ENCODE assay signal across 19 cellular contexts in the genomic region with DNA sequence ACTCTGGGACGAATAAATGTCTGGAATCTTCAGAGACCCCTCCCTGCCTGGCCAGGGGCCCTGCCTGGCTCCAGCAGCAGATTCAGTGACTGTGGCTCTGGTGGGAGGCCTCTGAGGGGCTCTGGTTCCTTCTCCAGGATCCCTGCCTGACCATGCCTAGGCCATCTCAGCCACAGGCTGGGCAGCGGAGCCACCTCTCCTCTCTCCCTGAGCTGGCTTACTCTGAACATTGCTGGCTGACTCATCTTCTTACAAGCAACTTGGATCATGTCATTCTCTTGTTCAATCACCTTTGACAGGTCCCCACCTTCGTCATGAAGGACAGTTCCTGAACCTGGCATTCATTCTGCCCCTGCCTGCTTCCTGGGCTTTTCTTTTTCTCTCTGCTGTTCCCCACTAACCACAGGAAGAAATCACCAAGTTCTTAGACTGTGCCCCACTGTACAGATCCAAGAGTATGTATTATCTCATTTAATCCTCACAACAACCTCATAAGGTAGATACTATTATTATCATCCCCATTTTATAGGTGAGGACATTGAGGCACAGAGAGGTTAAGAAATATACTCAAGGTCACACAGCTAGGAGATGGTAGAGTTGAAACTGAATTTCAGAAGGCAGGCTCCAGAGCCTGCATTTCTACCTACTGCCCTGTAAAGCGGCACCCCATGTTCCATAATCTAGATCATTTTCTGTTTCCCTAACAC.
A peak's percentile ranks its signal among the peaks of the same experiment; 100 is the strongest.
DNase-seq lines count a peak whose midpoint lies in the region; ATAC-seq, FAIRE-seq and TF ChIP-seq lines count a peak whose summit lies in the region.
"Had no signal": no experiment of that assay in that cellular context is flagged by ENCODE, and none has a peak within 500 bp of the region (broad histone marks: within the 10 kb centered on the region; RNA-seq: fewer than 3 reads in every experiment).

No MANE protein-coding gene starts in this region.

- POLR2A ChIA-PET in K562 (lab: Yijun Ruan, JAX), result no interaction called here

- H3K36me3 ChIP-seq in K562 (ENCODE audit: control insufficient read depth, insufficient read depth, low read length) (no peaks in the 10 kb centered on the region), mucosa of rectum (ENCODE audit: control insufficient read depth in 2 of 2, insufficient read depth in 2 of 2, low read length in 2 of 2) (peaks cover 4 to 9% of the 10 kb centered on the region in 2 donors), lower lobe of right lung (no peaks in the 10 kb centered on the region)

- H2AFZ ChIP-seq in K562 (ENCODE audit: low read depth, low read length), result no peak overlapping the region

- no peaks in the 10 kb centered on the region; the same call in 1 of the 2 replicates for H4K20me1 ChIP-seq in K562 (replicated peaks; ENCODE audit: control insufficient read depth, insufficient read depth, low read length)

- TF ChIP-seq POLR2A in K562 (conservative IDR thresholded peaks at IDR 0.05), result no peak

- H3K9me3 ChIP-seq in K562 (replicated peaks; ENCODE audit: control insufficient read depth, insufficient read depth, low read depth, low read length) (no peaks in the 10 kb centered on the region), mucosa of rectum (ENCODE audit: control insufficient read depth in 2 of 2, low read length in 2 of 2) (no peaks in the 10 kb centered on the region), lower lobe of right lung (no peaks in the 10 kb centered on the region)

- H3K27ac ChIP-seq in K562 (ENCODE audit: extremely low read depth, low read depth, low read length), result no peak overlapping the region
- peak overlapping the region; percentile 60 to 75 for H3K27ac ChIP-seq in mucosa of rectum (ENCODE audit: low read depth in 2 of 2, low read length in 2 of 2)
- no peak overlapping the region for H3K27ac ChIP-seq in lower lobe of right lung

- no peak for TF ChIP-seq RAD21 in K562 (CRISPR knock-in tag; conservative IDR thresholded peaks at IDR 0.05 in 1 of 2, IDR thresholded peaks at IDR 0.05 in 1 of 2)

- no peak overlapping the region for H3K4me2 ChIP-seq in K562 (ENCODE audit: insufficient read depth, low read length)

- H3K79me2 ChIP-seq in K562 (ENCODE audit: control insufficient read depth, insufficient read depth, low read length), result no peaks in the 10 kb centered on the region

- no peak overlapping the region for H3K4me3 ChIP-seq in K562
- H3K4me3 ChIP-seq in mucosa of rectum (ENCODE audit: low read length in 2 of 2), result no peak overlapping the region
- H3K4me3 ChIP-seq in lower lobe of right lung, result no peak overlapping the region

- intact Hi-C loops in K562 (cut with micrococcal nuclease), result no loop called here
- intact Hi-C loops in lower lobe of right lung (cut with DNase I), result no loop called here

- no peaks in the 10 kb centered on the region for H3K9me1 ChIP-seq in K562 (ENCODE audit: control insufficient read depth, insufficient read depth, low read length)

- H3K27me3 ChIP-seq in K562 (ENCODE audit: control insufficient read depth in 2 of 2, insufficient read depth in 2 of 2, low read length in 2 of 2) (peaks cover 0 to 10% of the 10 kb centered on the region in 2 experiments; a peak in 2 of 5 replicates), mucosa of rectum (ENCODE audit: control insufficient read depth in 2 of 2, insufficient read depth in 2 of 2, low read length in 2 of 2) (no peaks in the 10 kb centered on the region), lower lobe of right lung (ENCODE audit: low read depth) (no peaks in the 10 kb centered on the region)

- H3K9ac ChIP-seq in K562 (ENCODE audit: insufficient read depth in 1 of 2, low read depth in 2 of 2, low read length in 2 of 2), result no peak overlapping the region
- H3K9ac ChIP-seq in mucosa of rectum (ENCODE audit: low read depth in 1 of 2, low read length in 2 of 2), result no peak overlapping the region

- DNase-seq in M059J (ENCODE audit: low read depth) (peak; percentile 14), K562 (ENCODE audit: extremely low read depth in 1 of 4, low spot score in 3 of 4) (no peak), NCI-H1436 (lab: John Stamatoyannopoulos, UW) (no peak), lower lobe of right lung (no peak)
- DNase-seq in stimulated activated naive CD8-positive, alpha-beta T cell treated with anti-CD3 and anti-CD28 coated beads, Interleukin-15, Interleukin-2, amounts not matched to agents 100 U/mL and 50 U/mL, for 24 hours, result no peak
- no peak for DNase-seq in activated CD4-positive, alpha-beta T cell treated with anti-CD3 and anti-CD28 coated beads for 4 hours
- DNase-seq: C1 segment of cervical spinal cord, DMS 273 treated with DMSO at 0.1 percent for 48 hours, H7, Karpas-422, NCI-H1417, NCI-H2029, NCI-H2171 treated with DMSO at 0.1 percent for 48 hours, NCI-H774 had no signal

- no peak for TF ChIP-seq CTCF in K562 (IDR thresholded peaks at IDR 0.05 in 2 of 3, conservative IDR thresholded peaks at IDR 0.05 in 1 of 3; ENCODE audit: insufficient read depth in 2 of 3, low read depth in 1 of 3, low read length in 3 of 3)
- TF ChIP-seq CTCF in lower lobe of right lung (IDR thresholded peaks at IDR 0.05), result no peak

- H3K4me1 ChIP-seq in K562 (replicated peaks in 1 of 2; ENCODE audit: control insufficient read depth in 2 of 2, insufficient read depth in 2 of 2, low read length in 2 of 2) (no peaks in the 10 kb centered on the region; a peak in 2 of 5 replicates), mucosa of rectum (ENCODE audit: control insufficient read depth in 2 of 2, insufficient read depth in 2 of 2, low read length in 2 of 2) (peaks cover 11 to 21% of the 10 kb centered on the region in 2 donors), lower lobe of right lung (no peaks in the 10 kb centered on the region)

- CTCF ChIA-PET in K562 (lab: Yijun Ruan, JAX; ENCODE audit: low intra/inter-chr PET ratio), result no interaction called here

- no peak for ATAC-seq in K562
- peak; percentile 90 for ATAC-seq in esophagus mucosa
- ATAC-seq in stimulated activated naive CD8-positive, alpha-beta T cell treated with anti-CD3 and anti-CD28 coated beads, Interleukin-15, Interleukin-2, amounts not matched to agents 100 U/mL and 50 U/mL, for 24 hours, result no peak
- no peak for ATAC-seq in lower lobe of right lung

- FAIRE-seq in K562 (lab: Jason Lieb, UNC), result no peak
- FAIRE-seq: A204.1, HepG2, RCC 7860 had no signal

- no peak for TF ChIP-seq EP300 in K562 (IDR thresholded peaks at IDR 0.05; ENCODE audit: low read length)

- in situ Hi-C loops in K562 (cut with MboI), result no loop called here

- no TSS peak for BruUV-seq in K562 (replicated peaks; lab: Mats Ljungman, UMichigan)

- 0% methylated on average over 4 of the region's 4 CpGs for WGBS in K562 (ENCODE audit: insufficient coverage, low coverage, missing lambda C conversion rate)

TF ChIP-seq in K562, 482 proteins besides CTCF, POLR2A, EP300 and RAD21:
- peak; percentile 70 for TF ChIP-seq RBM25 (IDR thresholded peaks at IDR 0.05; ENCODE audit: low read depth, low read length, severe bottlenecking)
- TF ChIP-seq MBD2 (IDR thresholded peaks at IDR 0.05; ENCODE audit: borderline replicate concordance, low read depth), result no peak

Comparison
In these comparisons a context has a peak if more than half of its experiments do, and no peak if none do; other contexts are left out.
1. H3K27ac ChIP-seq: peak in mucosa of rectum (2 of 2); none in K562 (single experiment) and lower lobe of right lung (single experiment).